In the genomic region with DNA sequence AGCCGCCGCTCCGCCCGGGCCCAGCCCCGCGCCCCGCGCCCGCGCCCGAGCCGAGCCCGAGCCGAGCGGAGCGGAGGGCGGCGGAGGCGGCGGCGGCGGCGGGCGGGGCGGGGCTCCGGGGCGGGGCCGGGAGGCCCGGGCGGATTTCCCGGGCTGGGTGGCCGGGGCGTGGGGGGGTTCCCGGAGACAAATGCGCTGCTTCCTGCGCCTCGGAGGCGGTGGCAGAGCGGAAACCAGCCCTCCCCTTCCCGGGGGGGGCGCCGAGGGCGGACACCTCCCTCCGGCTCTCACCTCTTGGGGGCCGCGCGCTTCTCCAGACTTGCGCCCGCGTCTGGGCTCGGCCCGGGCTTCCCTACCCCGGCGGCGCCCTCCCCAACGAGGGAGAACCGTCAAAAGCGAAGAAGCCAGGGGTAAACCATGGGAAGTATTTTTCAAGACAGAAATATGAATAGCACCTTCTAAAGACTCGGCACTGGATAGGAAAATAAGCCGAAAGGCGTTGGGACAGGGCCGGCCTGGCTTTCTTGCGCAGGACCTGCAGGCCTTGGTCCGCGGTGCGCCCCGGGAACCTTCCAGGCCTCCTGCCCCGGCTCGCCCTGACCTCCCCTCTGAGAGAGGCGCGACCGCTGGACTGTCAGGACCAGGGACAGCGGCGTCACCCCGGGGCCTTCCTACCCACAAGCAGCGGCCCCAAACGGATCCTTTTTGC, we compare ENCODE assay signal across 8 cellular contexts. TPM values are rescaled to one million over a fixed set of nuclear protein-coding genes. Genes with fewer than 3 reads are reported as not detected.
DNase-seq lines count a peak whose midpoint lies in the region; ATAC-seq and TF ChIP-seq lines count a peak whose summit lies in the region.

MAPK11 (minus strand) TSS at position 79 of the 709 bp plus-strand sequence. CDS start 88 bp downstream, outside the sequence.

- peaks cover 38% of the 10 kb centered on the region for H3K27me3 Mint-ChIP-seq in neural crest cell (ENCODE audit: low read depth)

- DNase-seq in AG10803 (ENCODE audit: low read depth) = peak; percentile 68
- DNase-seq in GM23248 = peak; percentile 82
- peak; percentile 73 to 75 for DNase-seq in PC-9
- peak; percentile 64 for DNase-seq in activated T-helper 9 cell treated with anti-CD3 and anti-CD28 coated beads, Interleukin-2, amount 50 U/mL, for 16 hours (ENCODE audit: low read depth)
- DNase-seq in fibroblast of pulmonary artery (ENCODE audit: low read depth) = peak; percentile 71
- peak; percentile 67 for DNase-seq in neural crest cell (ENCODE audit: low read depth, low spot score)
- peak in 14 of 49 donors; percentile 21 to 79 (median 42) for DNase-seq in substantia nigra (lab: John Stamatoyannopoulos, UW)

- WGBS in GM23248 (ENCODE audit: low coverage in 1 of 2, low lambda C conversion rate in 2 of 2, missing lambda C conversion rate in 2 of 2), 2 experiments = 2 to 3% methylated on average over 33 to 67 of the region's 77 CpGs

- peak within 1 kb of the TSS; percentile 62 for H3K4me3 ChIP-seq in AG10803 (ENCODE audit: low read length)
- peak within 1 kb of the TSS; percentile 74 for H3K4me3 ChIP-seq in GM23248
- H3K4me3 ChIP-seq in PC-9 = peak within 1 kb of the TSS; percentile 82
- peak within 1 kb of the TSS; percentile 57 for H3K4me3 ChIP-seq in fibroblast of pulmonary artery (replicated peaks; ENCODE audit: low read depth, low read length)

- peak within 1 kb of the TSS; percentile 47; the same call in 1 of the 2 replicates for H3K9ac ChIP-seq in GM23248

- no peak for ATAC-seq in HG03025 (IDR thresholded peaks at IDR 0.05; ENCODE audit: low FRiP score, unreplicated experiment)

- H3K27ac ChIP-seq in GM23248 (no peak within 1 kb of the TSS), PC-9 (no peak within 1 kb of the TSS), substantia nigra (ENCODE audit: low read depth, low read length, poor library complexity, severe bottlenecking) (peak within 1 kb of the TSS; percentile 21)

- intact Hi-C loops in PC-9 (cut with micrococcal nuclease; ENCODE audit: unreplicated experiment) = loop anchor here (5.0 kb wide), 2 partner anchors 37 to 72 kb away; partner anchors contain the start of genes PLXNB2 and PPP6R2

- 0 out of 2 replicates have a peak within 1 kb of the TSS, but pooled peaks have one; percentile 8 for H2AFZ ChIP-seq in GM23248
- peak within 1 kb of the TSS; percentile 80 for H2AFZ ChIP-seq in PC-9

- in situ Hi-C loops in GM23248 (cut with MboI) = loop anchor here (10.0 kb wide), 1 partner anchor 64 kb away; no protein-coding TSS in a partner anchor

- peaks cover 11% of the 10 kb centered on the region for H3K4me1 Mint-ChIP-seq in neural crest cell

- H3F3A ChIP-seq in GM23248 (ENCODE audit: insufficient read depth) (peaks cover 7% of the 10 kb centered on the region; the same call in 1 of the 2 replicates), PC-9 (ENCODE audit: insufficient read depth, low read depth) (peaks cover 56% of the 10 kb centered on the region)

- H3K4me2 ChIP-seq in GM23248 (ENCODE audit: unreplicated experiment) = peak within 1 kb of the TSS; percentile 86
- H3K4me2 ChIP-seq in PC-9 = peak within 1 kb of the TSS; percentile 100

- H4K20me1 ChIP-seq in GM23248 (ENCODE audit: insufficient read depth) (no peaks in the 10 kb centered on the region), PC-9 (ENCODE audit: insufficient read depth) (peaks cover 20% of the 10 kb centered on the region)

- H3K79me2 ChIP-seq in GM23248 (ENCODE audit: insufficient read depth) = no peaks in the 10 kb centered on the region; the same call in 1 of the 2 replicates
- H3K79me2 ChIP-seq in PC-9 (ENCODE audit: low read depth) = no peaks in the 10 kb centered on the region

- BruUV-seq in PC-9 (replicated peaks; lab: Mats Ljungman, UMichigan) = no TSS peak

- no peak within 1 kb of the TSS for H3K27ac Mint-ChIP-seq in neural crest cell (ENCODE audit: unreplicated experiment)

- H3K36me3 Mint-ChIP-seq in neural crest cell (ENCODE audit: low read depth) = peaks cover 5% of the 10 kb centered on the region

- CTCF ChIA-PET in PC-9 (lab: Charles Lee) = interaction anchor here (0.7 to 1.2 kb wide), 2 partner anchors 33 to 267 kb away, joined by 8 to 10 read pairs; no protein-coding TSS in a partner anchor

- TF ChIP-seq CTCF in AG10803 (conservative IDR thresholded peaks at IDR 0.05; ENCODE audit: low read length) (no peak), PC-9 (conservative IDR thresholded peaks at IDR 0.05) (no peak), fibroblast of pulmonary artery (IDR thresholded peaks at IDR 0.05; ENCODE audit: low read length, missing control alignments) (no peak), neural crest cell (conservative IDR thresholded peaks at IDR 0.05) (no peak)

- H3K27me3 ChIP-seq in GM23248 (replicated peaks; ENCODE audit: insufficient read depth) (no peaks in the 10 kb centered on the region), PC-9 (ENCODE audit: insufficient read depth, low read depth) (no peaks in the 10 kb centered on the region)

- peak within 1 kb of the TSS; percentile 81 for H3K4me3 Mint-ChIP-seq in neural crest cell

- H3K9me2 ChIP-seq in GM23248 (ENCODE audit: insufficient read depth) (no peaks in the 10 kb centered on the region), PC-9 (ENCODE audit: insufficient read depth) (no peaks in the 10 kb centered on the region)

- H3K9me3 ChIP-seq in GM23248 (ENCODE audit: low read depth) (no peaks in the 10 kb centered on the region), PC-9 (ENCODE audit: insufficient read depth, low read depth) (no peaks in the 10 kb centered on the region)

- H3K4me1 ChIP-seq in GM23248 (ENCODE audit: insufficient read depth) = peaks cover 7% of the 10 kb centered on the region
- peaks cover 47% of the 10 kb centered on the region for H3K4me1 ChIP-seq in PC-9 (replicated peaks; ENCODE audit: insufficient read depth)

- H3K36me3 ChIP-seq in GM23248 (ENCODE audit: low read depth) (peaks cover 9% of the 10 kb centered on the region; the same call in 1 of the 2 replicates), PC-9 (ENCODE audit: low read depth) (peaks cover 7% of the 10 kb centered on the region)

- POLR2A ChIA-PET in PC-9 (lab: Charles Lee; ENCODE audit: unreplicated experiment) = interaction anchor here (0.6 kb wide), 1 partner anchor 34 kb away, joined by 3 read pairs; no protein-coding TSS in a partner anchor

- H3K9me3 Mint-ChIP-seq in neural crest cell = no peaks in the 10 kb centered on the region

RNA-seq across cellular contexts. Expression of gene MAPK11, which starts in this region (rescaled TPM):
- total RNA-seq in GM23248 (2014; rRNA removed; shearing (Covaris generic)) = 9.8 and 12.3 TPM in 2 replicates
- 1.0 and 1.2 TPM in 2 replicates for polyA plus RNA-seq in GM23248 (2016; fragmentation: Nextera tagmentation; extraction: Ambion mirVana)
- total RNA-seq in PC-9 (2021) (5.5 and 10.0 TPM in 2 replicates), neural crest cell (15.9 and 16.3 TPM in 2 replicates)
